ENCODE assay signal across 1 cellular context in genomic region chr14:93333631-93334095, GRCh38.
TF ChIP-seq lines count a peak whose summit lies in the region.

No MANE protein-coding gene starts in this region.

TF ChIP-seq in WTC11, 78 proteins besides CTCF, POLR2A, EP300 and RAD21 (continued from another document):
- TF ChIP-seq ZMAT4 (CRISPR knock-in tag; IDR thresholded peaks at IDR 0.05), result no peak
